12 cellular contexts compared by ENCODE assay signal in genomic region chr3:56611364-56611763, GRCh38.
"Had no signal": no experiment of that assay in that cellular context is flagged by ENCODE, and none has a peak within 500 bp of the region (broad histone marks: within the 10 kb centered on the region; RNA-seq: fewer than 3 reads in every experiment).

No MANE protein-coding gene starts in this region.

- H3K9me3 ChIP-seq: body of pancreas, colonic mucosa, prostate gland had no signal

- H3K4me1 Mint-ChIP-seq: neural crest cell had no signal

- H3K4me3 ChIP-seq: body of pancreas, colonic mucosa, prostate gland, skin epidermis had no signal

- H3K36me3 ChIP-seq: colonic mucosa, prostate gland had no signal

- H3K4me1 ChIP-seq: body of pancreas, colonic mucosa, prostate gland had no signal

- ATAC-seq: activated CD4-positive, CD25-positive, alpha-beta regulatory T cell treated with anti-CD3 and anti-CD28 coated beads, Interleukin-2, amount 50 U/mL, for 24 hours; body of pancreas had no signal

- H3K27ac ChIP-seq: body of pancreas, colonic mucosa, prostate gland, skin epidermis had no signal

- DNase-seq: body of pancreas; colonic mucosa; foreskin fibroblast; right cardiac atrium; stimulated activated CD4-positive, alpha-beta T cell treated with anti-CD3 and anti-CD28 coated beads, Interleukin-4, amount 100 ng/mL, for 24 hours; SW 1271; T1000 had no signal

- H3K4me3 Mint-ChIP-seq: neural crest cell had no signal

- H3K27me3 Mint-ChIP-seq: activated naive CD4-positive, alpha-beta T cell treated with anti-CD3 and anti-CD28 coated beads, Interleukin-2, amount 50 U/mL, for 24 hours had no signal

- H3K27me3 ChIP-seq: body of pancreas, colonic mucosa had no signal
